Comparison of ENCODE assay signal across 16 cellular contexts in the genomic region with DNA sequence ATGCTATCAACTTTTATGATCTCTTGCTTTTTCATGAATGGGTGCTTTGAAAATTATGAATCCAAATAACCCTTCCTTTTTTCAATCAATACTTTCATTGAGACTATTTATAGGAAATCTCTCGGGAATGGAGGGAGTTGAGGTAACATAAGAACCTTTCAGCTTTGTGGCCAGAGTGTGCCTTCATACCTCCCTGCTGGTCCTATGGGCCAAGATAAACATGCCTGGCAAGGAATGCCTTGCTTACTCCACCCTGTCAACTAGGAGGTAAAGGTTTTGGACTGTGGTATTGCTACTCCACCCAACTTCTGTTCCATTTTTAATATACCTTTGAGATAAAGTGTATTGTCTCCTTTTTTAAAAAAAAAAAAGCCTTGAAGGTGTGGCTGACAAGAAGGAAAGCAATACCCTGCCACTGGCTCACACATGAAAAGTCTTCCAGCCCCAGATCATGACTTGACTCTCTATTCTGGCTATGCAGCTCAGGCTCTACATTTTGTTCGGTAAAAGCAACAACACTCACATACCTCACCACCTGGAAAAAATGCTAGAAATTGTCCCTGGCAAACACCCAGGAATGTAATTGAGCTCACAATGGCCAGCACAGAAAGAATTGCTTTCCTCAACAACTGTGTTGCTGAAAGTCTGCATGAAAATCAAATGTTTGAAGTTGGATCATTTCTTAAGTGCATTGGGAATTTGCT. TPM values are rescaled to one million over a fixed set of nuclear protein-coding genes. Genes with fewer than 3 reads are reported as not detected.
A peak's percentile ranks its signal among the peaks of the same experiment; 100 is the strongest.
DNase-seq lines count a peak whose midpoint lies in the region; ATAC-seq lines count a peak whose summit lies in the region.
"Had no signal": no experiment of that assay in that cellular context is flagged by ENCODE, and none has a peak within 500 bp of the region (broad histone marks: within the 10 kb centered on the region; RNA-seq: fewer than 3 reads in every experiment).

No MANE protein-coding gene starts in this region.

- H3K4ac ChIP-seq in mesenchymal stem cell (ENCODE audit: low read depth in 1 of 2, low read length in 2 of 2), result no peak overlapping the region

- H3K9ac ChIP-seq in mesenchymal stem cell (ENCODE audit: low read length), result no peak overlapping the region

- no peaks in the 10 kb centered on the region for H3K27me3 ChIP-seq in ACC112 (ENCODE audit: insufficient read depth, low read length)
- H3K27me3 ChIP-seq in mesenchymal stem cell (ENCODE audit: control insufficient read depth in 1 of 2, insufficient read depth in 1 of 2, low read length in 2 of 2), result no peaks in the 10 kb centered on the region

- H3K9me3 Mint-ChIP-seq in T-cell, result no peaks in the 10 kb centered on the region
- no peaks in the 10 kb centered on the region for H3K9me3 Mint-ChIP-seq in activated CD4-positive, alpha-beta T cell treated with anti-CD3 and anti-CD28 coated beads for 36 hours (ENCODE audit: low read depth)
- H3K9me3 Mint-ChIP-seq: stimulated activated naive B cell treated with anti-CD40 and anti-IgM and Interleukin-4, amounts not matched to agents 10 μg/mL and 1 μg/mL and 100 μg/mL, for 72 hours had no signal

- WGBS in mesenchymal stem cell, result 84% methylated on average over 2 of the region's 2 CpGs

- no peak overlapping the region for H4K91ac ChIP-seq in mesenchymal stem cell (ENCODE audit: low read length)

- H2BK120ac ChIP-seq in mesenchymal stem cell (ENCODE audit: low read depth, low read length), result no peak overlapping the region

- peaks cover 79% of the 10 kb centered on the region for H3K4me1 ChIP-seq in ACC112 (ENCODE audit: control insufficient read depth, insufficient read depth, low read length, unreplicated experiment)
- H3K4me1 ChIP-seq in mesenchymal stem cell (ENCODE audit: control insufficient read depth, insufficient read depth, low read depth, low read length), result peaks cover 4% of the 10 kb centered on the region

- CTCF ChIA-PET in T-cell (lab: Charles Lee), result no interaction called here
- CTCF ChIA-PET in activated CD4-positive, alpha-beta T cell treated with anti-CD3 and anti-CD28 coated beads for 36 hours (lab: Charles Lee), result no interaction called here

- no peaks in the 10 kb centered on the region for H3K79me1 ChIP-seq in mesenchymal stem cell (replicated peaks; ENCODE audit: low read length, poor library complexity, severe bottlenecking)

- no peak overlapping the region for H2BK5ac ChIP-seq in mesenchymal stem cell (ENCODE audit: low read depth, low read length, poor library complexity, severe bottlenecking)

- no peaks in the 10 kb centered on the region for H3K4me1 Mint-ChIP-seq in T-cell
- no peaks in the 10 kb centered on the region for H3K4me1 Mint-ChIP-seq in activated CD4-positive, alpha-beta T cell treated with anti-CD3 and anti-CD28 coated beads for 36 hours
- H3K4me1 Mint-ChIP-seq: stimulated activated naive B cell treated with anti-CD40 and anti-IgM and Interleukin-4, amounts not matched to agents 10 μg/mL and 1 μg/mL and 100 μg/mL, for 72 hours had no signal

- H3K4me3 Mint-ChIP-seq in T-cell, result no peak overlapping the region
- H3K4me3 Mint-ChIP-seq in activated CD4-positive, alpha-beta T cell treated with anti-CD3 and anti-CD28 coated beads for 36 hours, result no peak overlapping the region
- H3K4me3 Mint-ChIP-seq: stimulated activated naive B cell treated with anti-CD40 and anti-IgM and Interleukin-4, amounts not matched to agents 10 μg/mL and 1 μg/mL and 100 μg/mL, for 72 hours had no signal

- H3K18ac ChIP-seq in mesenchymal stem cell (ENCODE audit: low read depth in 1 of 2, low read length in 2 of 2), result peak overlapping the region in 1 of 2 experiments; percentile 43

- H4K8ac ChIP-seq in mesenchymal stem cell (ENCODE audit: low read length), result no peak overlapping the region

- H2AFZ ChIP-seq in ACC112 (ENCODE audit: low read length, unreplicated experiment) (no peak overlapping the region), mesenchymal stem cell (ENCODE audit: low read depth, low read length) (no peak overlapping the region)

- H3K9me3 ChIP-seq in mesenchymal stem cell (ENCODE audit: control insufficient read depth, low read length), result no peaks in the 10 kb centered on the region

- no peak overlapping the region for H2BK15ac ChIP-seq in mesenchymal stem cell (ENCODE audit: low read depth, poor library complexity, severe bottlenecking)

- H3K27me3 Mint-ChIP-seq in T-cell, result peaks cover 0 to 18% of the 10 kb centered on the region in 2 donors
- H3K27me3 Mint-ChIP-seq in activated CD4-positive, alpha-beta T cell treated with anti-CD3 and anti-CD28 coated beads for 36 hours, result peaks cover 7% of the 10 kb centered on the region
- H3K27me3 Mint-ChIP-seq: stimulated activated naive B cell treated with anti-CD40 and anti-IgM and Interleukin-4, amounts not matched to agents 10 μg/mL and 1 μg/mL and 100 μg/mL, for 72 hours had no signal

- no peak overlapping the region for H3K27ac Mint-ChIP-seq in T-cell
- H3K27ac Mint-ChIP-seq in activated CD4-positive, alpha-beta T cell treated with anti-CD3 and anti-CD28 coated beads for 36 hours, result no peak overlapping the region
- H3K27ac Mint-ChIP-seq: stimulated activated naive B cell treated with anti-CD40 and anti-IgM and Interleukin-4, amounts not matched to agents 10 μg/mL and 1 μg/mL and 100 μg/mL, for 72 hours had no signal

- no peak for ATAC-seq in T-cell (replicated peaks in 1 of 4)
- ATAC-seq in GM19397 (IDR thresholded peaks at IDR 0.05; ENCODE audit: unreplicated experiment), result no peak
- no peak for ATAC-seq in activated CD4-positive, alpha-beta T cell treated with anti-CD3 and anti-CD28 coated beads for 36 hours
- ATAC-seq: stimulated activated naive B cell treated with anti-CD40 and anti-IgM and Interleukin-4, amounts not matched to agents 10 μg/mL and 1 μg/mL and 100 μg/mL, for 72 hours had no signal

- no peak overlapping the region for H3K4me2 ChIP-seq in mesenchymal stem cell (ENCODE audit: low read length, poor library complexity, severe bottlenecking)

- peak overlapping the region; percentile 53 for H3K27ac ChIP-seq in ACC112 (ENCODE audit: low read depth, low read length)
- peak overlapping the region; percentile 82 for H3K27ac ChIP-seq in mesenchymal stem cell (ENCODE audit: low read length, poor library complexity, severe bottlenecking)
- H3K27ac ChIP-seq: WERI-Rb-1 had no signal

- H3K36me3 ChIP-seq in ACC112 (ENCODE audit: insufficient read depth, low read length) (peaks cover 40% of the 10 kb centered on the region), mesenchymal stem cell (ENCODE audit: control insufficient read depth in 1 of 2, insufficient read depth in 2 of 2, low read depth in 1 of 2, low read length in 2 of 2) (peaks cover 0 to 3% of the 10 kb centered on the region in 2 experiments)
- H3K36me3 ChIP-seq: WERI-Rb-1 had no signal

- intact Hi-C loops in activated CD4-positive, alpha-beta T cell treated with anti-CD3 and anti-CD28 coated beads for 36 hours (cut with DNase I, micrococcal nuclease), result no loop called here

- DNase-seq in NCI-H1105 treated with DMSO at 0.1 percent for 48 hours (lab: John Stamatoyannopoulos, UW), result peak; percentile 71
- DNase-seq in dermis blood vessel endothelial cell, result peak; percentile 85
- DNase-seq in mesenchymal stem cell, result no peak
- DNase-seq in T-cell, result no peak
- no peak for DNase-seq in activated CD4-positive, alpha-beta T cell treated with anti-CD3 and anti-CD28 coated beads for 36 hours
- no peak for DNase-seq in NCI-H2029 treated with DMSO at 0.1 percent for 48 hours (lab: John Stamatoyannopoulos, UW)
- DNase-seq: activated gamma-delta T cell treated with Interleukin-2 at 50 U/mL for 16 hours; central memory CD4-positive, alpha-beta T cell; GDM1; hippocampal formation; NCI-H2227 treated with DMSO at 0.1 percent for 48 hours; right cardiac atrium; stimulated activated naive B cell treated with anti-CD40 and anti-IgM and Interleukin-4, amounts not matched to agents 10 μg/mL and 1 μg/mL and 100 μg/mL, for 72 hours; WERI-Rb-1 had no signal

- no peak overlapping the region for H3K23ac ChIP-seq in mesenchymal stem cell (ENCODE audit: low read length in 2 of 2)

- H3K14ac ChIP-seq in mesenchymal stem cell (ENCODE audit: low read length in 2 of 2), result no peak overlapping the region

- peak overlapping the region; percentile 70 for H2AK5ac ChIP-seq in mesenchymal stem cell (ENCODE audit: low read length, severe bottlenecking)

- POLR2A ChIA-PET in T-cell (lab: Charles Lee), result no interaction called here
- POLR2A ChIA-PET in activated CD4-positive, alpha-beta T cell treated with anti-CD3 and anti-CD28 coated beads for 36 hours (lab: Charles Lee), result no interaction called here

- H3K79me2 ChIP-seq in ACC112 (ENCODE audit: control insufficient read depth, insufficient read depth, low read length, unreplicated experiment), result peaks cover 80% of the 10 kb centered on the region

- no peak overlapping the region for H2BK12ac ChIP-seq in mesenchymal stem cell (ENCODE audit: low read length in 2 of 2)

- H3K36me3 Mint-ChIP-seq in T-cell, result no peaks in the 10 kb centered on the region
- no peaks in the 10 kb centered on the region for H3K36me3 Mint-ChIP-seq in activated CD4-positive, alpha-beta T cell treated with anti-CD3 and anti-CD28 coated beads for 36 hours (ENCODE audit: low read depth)
- H3K36me3 Mint-ChIP-seq: stimulated activated naive B cell treated with anti-CD40 and anti-IgM and Interleukin-4, amounts not matched to agents 10 μg/mL and 1 μg/mL and 100 μg/mL, for 72 hours had no signal

- H3K4me3 ChIP-seq in ACC112 (ENCODE audit: low read depth, low read length) (peak overlapping the region; percentile 31; the same call in 1 of the 2 replicates), mesenchymal stem cell (ENCODE audit: insufficient read depth in 1 of 2, low read depth in 1 of 2, low read length in 2 of 2) (no peak overlapping the region)

RNA-seq across cellular contexts. Expression of gene COL8A1, which starts 35.8 kb away (rescaled TPM):
- total RNA-seq in dermis blood vessel endothelial cell, result 263 and 653 TPM in 2 replicates
- 115 TPM for polyA plus RNA-seq in mesenchymal stem cell (2013, experiment 1 of 2)
- polyA plus RNA-seq in mesenchymal stem cell (2013, experiment 2 of 2), result 112 TPM
- total RNA-seq in T-cell, result under 1 TPM; 0.12 to 0.36 (median 0.15) TPM
- total RNA-seq in activated CD4-positive, alpha-beta T cell treated with anti-CD3 and anti-CD28 coated beads for 36 hours, result not detected

Comparison
In these comparisons a context has a peak if more than half of its experiments do, and no peak if none do; other contexts are left out.
1. DNase-seq: peak in NCI-H1105 treated with DMSO at 0.1 percent for 48 hours (single experiment) and dermis blood vessel endothelial cell (single experiment); none in mesenchymal stem cell (single experiment), T-cell (0 of 34), activated CD4-positive, alpha-beta T cell treated with anti-CD3 and anti-CD28 coated beads for 36 hours (single experiment) and NCI-H2029 treated with DMSO at 0.1 percent for 48 hours (single experiment).
2. RNA of gene COL8A1, which starts 35.8 kb away (total RNA-seq): 263 to 653 TPM in dermis blood vessel endothelial cell; 0.12 to 0.36 TPM in T-cell and not detected in activated CD4-positive, alpha-beta T cell treated with anti-CD3 and anti-CD28 coated beads for 36 hours; every median in the first group is over 100 times any median in the second.